9 cellular contexts compared by ENCODE assay signal in genomic region chr22:46088541-46089311, GRCh38.
DNase-seq lines count a peak whose midpoint lies in the region; ATAC-seq and TF ChIP-seq lines count a peak whose summit lies in the region.
"Had no signal": no experiment of that assay in that cellular context is flagged by ENCODE, and none has a peak within 500 bp of the region (broad histone marks: within the 10 kb centered on the region; RNA-seq: fewer than 3 reads in every experiment).

No MANE protein-coding gene starts in this region.

- H3K36me3 ChIP-seq in Peyer's patch (peaks cover 0 to 44% (median 0%) of the 10 kb centered on the region in 3 donors), esophagus (ENCODE audit: control insufficient read depth in 2 of 2, insufficient read depth in 2 of 2, low read length in 1 of 2) (peaks cover 0 to 60% of the 10 kb centered on the region in 2 donors), mucosa of rectum (ENCODE audit: control insufficient read depth in 2 of 2, insufficient read depth in 2 of 2, low read length in 2 of 2) (peaks cover 19 to 44% of the 10 kb centered on the region in 2 donors), upper lobe of right lung (peaks cover 62% of the 10 kb centered on the region)

- no peak for TF ChIP-seq CTCF in Peyer's patch (IDR thresholded peaks at IDR 0.05)
- no peak for TF ChIP-seq CTCF in upper lobe of right lung (IDR thresholded peaks at IDR 0.05)
- TF ChIP-seq CTCF in GM10266 (IDR thresholded peaks at IDR 0.05; ENCODE audit: control insufficient read depth, insufficient read depth, low read depth, missing control alignments), result no peak

- ATAC-seq in upper lobe of right lung, result peak; percentile 4
- no peak for ATAC-seq in GM21717 (IDR thresholded peaks at IDR 0.05; ENCODE audit: unreplicated experiment)
- no peak for ATAC-seq in HG03159 (IDR thresholded peaks at IDR 0.05; ENCODE audit: unreplicated experiment)
- ATAC-seq in GM19324 (IDR thresholded peaks at IDR 0.05; ENCODE audit: low FRiP score, unreplicated experiment), result no peak

- peak overlapping the region; percentile 60 to 99 (median 80) for H3K27ac ChIP-seq in Peyer's patch
- peak overlapping the region; percentile 97 to 98 for H3K27ac ChIP-seq in esophagus (ENCODE audit: low read depth in 2 of 2, low read length in 1 of 2)
- H3K27ac ChIP-seq in mucosa of rectum (ENCODE audit: low read depth in 2 of 2, low read length in 2 of 2), result peak overlapping the region; percentile 31 to 91
- H3K27ac ChIP-seq in upper lobe of right lung, result peak overlapping the region; percentile 98

- H3K9ac ChIP-seq in mucosa of rectum (ENCODE audit: low read depth in 1 of 2, low read length in 2 of 2), result no peak overlapping the region

- peak overlapping the region in 1 of 4 donors; percentile 21 for H3K4me3 ChIP-seq in Peyer's patch
- H3K4me3 ChIP-seq in esophagus (ENCODE audit: low read depth in 1 of 2, low read length in 2 of 2), result peak overlapping the region; percentile 10 to 29
- peak overlapping the region in 1 of 2 donors; percentile 41 for H3K4me3 ChIP-seq in mucosa of rectum (ENCODE audit: low read length in 2 of 2)
- H3K4me3 ChIP-seq in upper lobe of right lung, result peak overlapping the region; percentile 30

- H3K27me3 ChIP-seq in Peyer's patch, result no peaks in the 10 kb centered on the region
- no peaks in the 10 kb centered on the region for H3K27me3 ChIP-seq in esophagus (ENCODE audit: control insufficient read depth in 1 of 2, insufficient read depth in 2 of 2, low read length in 2 of 2)
- H3K27me3 ChIP-seq in mucosa of rectum (ENCODE audit: control insufficient read depth in 2 of 2, insufficient read depth in 2 of 2, low read length in 2 of 2), result no peaks in the 10 kb centered on the region
- no peaks in the 10 kb centered on the region for H3K27me3 ChIP-seq in upper lobe of right lung

- WGBS in esophagus, 2 donors, result 20 to 32% methylated on average over 25 of the region's 25 CpGs

- TF ChIP-seq POLR2A in Peyer's patch (IDR thresholded peaks at IDR 0.05), result no peak

- DNase-seq in Peyer's patch (peak in 1 of 3 donors; percentile 52), upper lobe of right lung (peak; percentile 73), GM10266 (ENCODE audit: extremely low spot score) (no peak)
- DNase-seq: activated gamma-delta T cell treated with Interleukin-2 at 50 U/mL for 16 hours had no signal

- intact Hi-C loops in upper lobe of right lung (cut with DNase I), result no loop called here

- H3K9me3 ChIP-seq in Peyer's patch, result no peaks in the 10 kb centered on the region
- H3K9me3 ChIP-seq in esophagus (ENCODE audit: control insufficient read depth in 2 of 2, insufficient read depth in 1 of 2, low read depth in 1 of 2, low read length in 1 of 2), result no peaks in the 10 kb centered on the region
- H3K9me3 ChIP-seq in mucosa of rectum (ENCODE audit: control insufficient read depth in 2 of 2, low read length in 2 of 2), result no peaks in the 10 kb centered on the region
- no peaks in the 10 kb centered on the region for H3K9me3 ChIP-seq in upper lobe of right lung

- peaks cover 0 to 81% (median 9%) of the 10 kb centered on the region in 4 donors for H3K4me1 ChIP-seq in Peyer's patch
- peaks cover 17 to 77% of the 10 kb centered on the region in 2 donors for H3K4me1 ChIP-seq in esophagus (ENCODE audit: control insufficient read depth in 2 of 2, insufficient read depth in 2 of 2, low read length in 1 of 2)
- peaks cover 62 to 64% of the 10 kb centered on the region in 2 donors for H3K4me1 ChIP-seq in mucosa of rectum (ENCODE audit: control insufficient read depth in 2 of 2, insufficient read depth in 2 of 2, low read length in 2 of 2)
- H3K4me1 ChIP-seq in upper lobe of right lung, result peaks cover 99% of the 10 kb centered on the region
